In the genomic region with DNA sequence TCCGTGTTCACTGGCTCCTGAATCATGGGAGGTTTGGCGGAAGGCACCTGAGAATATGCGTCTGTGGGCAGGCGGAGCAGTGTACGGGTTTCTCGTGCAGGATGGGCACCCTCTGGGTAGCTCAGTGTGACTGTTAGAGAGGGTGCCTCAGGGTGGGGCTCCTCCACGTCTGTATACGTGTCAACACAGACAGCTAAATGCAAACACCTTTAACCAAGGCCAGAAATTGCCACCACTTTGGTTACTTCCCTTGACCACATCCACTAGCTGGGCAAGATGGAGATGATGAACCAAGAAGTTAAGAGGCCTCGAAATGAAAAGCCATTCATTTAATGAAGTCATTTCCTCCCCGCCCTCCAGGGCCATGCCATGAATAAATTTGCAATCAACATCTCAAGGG, we compare ENCODE assay signal across 22 cellular contexts.
"Had no signal": no experiment of that assay in that cellular context is flagged by ENCODE, and none has a peak within 500 bp of the region (broad histone marks: within the 10 kb centered on the region; RNA-seq: fewer than 3 reads in every experiment).

No MANE protein-coding gene starts in this region.

- H3K36me3 ChIP-seq: ascending aorta, breast epithelium had no signal

- H3K4me1 ChIP-seq: ascending aorta, breast epithelium had no signal

- H3K4me3 ChIP-seq: ascending aorta, breast epithelium, PC-9 had no signal

- H3K9ac ChIP-seq: KMS-11 had no signal

- H3K9me3 Mint-ChIP-seq: activated CD4-positive, alpha-beta T cell treated with anti-CD3 and anti-CD28 coated beads, Interleukin-2, amount 10 ng/mL, durations not matched to agents 24 days and 14 days; activated naive CD4-positive, alpha-beta T cell treated with anti-CD3 and anti-CD28 coated beads, Interleukin-2, amount 50 U/mL, for 24 hours; activated naive CD8-positive, alpha-beta T cell treated with anti-CD3 and anti-CD28 coated beads, Interleukin-2, amount 10 ng/mL, durations not matched to agents 7 days and 5 days; activated T-helper 2 cell treated with anti-CD3 and anti-CD28 coated beads, Interferon-gamma antibody, Interleukin-2, Interleukin-4, amounts not matched to agents 10 μg/mL and 5 μg/mL and 100 μg/mL, durations not matched to agents 14 hours and 24 hours and 36 hours had no signal

- H3K27ac Mint-ChIP-seq: activated CD4-positive, alpha-beta T cell treated with anti-CD3 and anti-CD28 coated beads, Interleukin-2, amount 10 ng/mL, durations not matched to agents 24 days and 14 days; activated naive CD4-positive, alpha-beta T cell treated with anti-CD3 and anti-CD28 coated beads, Interleukin-2, amount 50 U/mL, for 24 hours; activated naive CD8-positive, alpha-beta T cell treated with anti-CD3 and anti-CD28 coated beads, Interleukin-2, amount 10 ng/mL, durations not matched to agents 7 days and 5 days; activated T-helper 2 cell treated with anti-CD3 and anti-CD28 coated beads, Interferon-gamma antibody, Interleukin-2, Interleukin-4, amounts not matched to agents 10 μg/mL and 5 μg/mL and 100 μg/mL, durations not matched to agents 14 hours and 24 hours and 36 hours had no signal

- H3K4me1 Mint-ChIP-seq: activated CD4-positive, alpha-beta T cell treated with anti-CD3 and anti-CD28 coated beads, Interleukin-2, amount 10 ng/mL, durations not matched to agents 24 days and 14 days; activated naive CD4-positive, alpha-beta T cell treated with anti-CD3 and anti-CD28 coated beads, Interleukin-2, amount 50 U/mL, for 24 hours had no signal

- H3K27ac ChIP-seq: ascending aorta, breast epithelium, KMS-11, PC-9 had no signal

- H3K36me3 Mint-ChIP-seq: activated naive CD4-positive, alpha-beta T cell treated with anti-CD3 and anti-CD28 coated beads, Interleukin-2, amount 50 U/mL, for 24 hours; activated naive CD8-positive, alpha-beta T cell treated with anti-CD3 and anti-CD28 coated beads, Interleukin-2, amount 10 ng/mL, durations not matched to agents 7 days and 5 days had no signal

- H3K27me3 Mint-ChIP-seq: activated naive CD4-positive, alpha-beta T cell treated with anti-CD3 and anti-CD28 coated beads, Interleukin-2, amount 50 U/mL, for 24 hours had no signal

- H3K4me2 ChIP-seq: KMS-11, PC-9 had no signal

- H2AFZ ChIP-seq: PC-9 had no signal

- DNase-seq: activated CD4-positive, alpha-beta T cell treated with anti-CD3 and anti-CD28 coated beads, Interleukin-2, amount 10 ng/mL, durations not matched to agents 24 days and 14 days; activated gamma-delta T cell; activated naive CD4-positive, alpha-beta T cell treated with Interleukin-2 at 50 U/mL for 16 hours; activated naive CD8-positive, alpha-beta T cell treated with anti-CD3 and anti-CD28 coated beads, Interleukin-2, amount 10 ng/mL, durations not matched to agents 7 days and 5 days; activated T-cell treated with anti-CD3 and anti-CD28 coated beads, Interleukin-2, amount 50 U/mL, for 1 hour; amygdala; MM.1S; MV-4-11; NCI-H1092; NCI-H1436 treated with DMSO at 0.1 percent for 48 hours; NCI-H1694 treated with DMSO at 0.1 percent for 48 hours; NCI-H2029; NCI-H345; NCI-H524 treated with DMSO at 0.1 percent for 48 hours; PC-9; Right ventricle myocardium superior; T1000 had no signal

- H3K9me3 ChIP-seq: ascending aorta, breast epithelium had no signal

- H3K4me3 Mint-ChIP-seq: activated CD4-positive, alpha-beta T cell treated with anti-CD3 and anti-CD28 coated beads, Interleukin-2, amount 10 ng/mL, durations not matched to agents 24 days and 14 days; activated naive CD4-positive, alpha-beta T cell treated with anti-CD3 and anti-CD28 coated beads, Interleukin-2, amount 50 U/mL, for 24 hours; activated naive CD8-positive, alpha-beta T cell treated with anti-CD3 and anti-CD28 coated beads, Interleukin-2, amount 10 ng/mL, durations not matched to agents 7 days and 5 days had no signal

- H3K27me3 ChIP-seq: ascending aorta had no signal
